22 cellular contexts compared by ENCODE assay signal in the genomic region with DNA sequence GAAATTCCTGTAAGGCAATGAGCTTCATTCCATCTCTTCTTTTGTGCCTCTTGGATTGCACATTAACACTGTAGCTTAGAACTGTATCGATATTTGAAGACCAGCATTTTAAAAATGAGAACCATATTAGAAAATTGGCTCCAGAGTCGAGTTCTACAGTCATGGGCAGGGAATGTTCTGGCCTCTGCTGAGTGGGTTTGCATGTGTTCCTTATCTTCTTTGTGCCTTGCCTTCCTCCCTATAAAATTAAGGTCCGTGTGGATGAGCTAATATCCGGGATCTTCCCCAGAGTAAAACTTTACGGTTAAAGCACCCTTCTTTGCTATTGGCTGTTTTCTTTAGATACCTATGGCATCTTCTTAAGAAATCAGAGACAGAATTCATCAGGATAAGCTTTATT.
DNase-seq lines count a peak whose midpoint lies in the region; FAIRE-seq and TF ChIP-seq lines count a peak whose summit lies in the region.
"Had no signal": no experiment of that assay in that cellular context is flagged by ENCODE, and none has a peak within 500 bp of the region (broad histone marks: within the 10 kb centered on the region; RNA-seq: fewer than 3 reads in every experiment).

No MANE protein-coding gene starts in this region.

- TF ChIP-seq CTCF in D721Med (IDR thresholded peaks at IDR 0.05; ENCODE audit: insufficient read depth, missing control alignments) (no peak), HFF-Myc (IDR thresholded peaks at IDR 0.05; ENCODE audit: low read depth, low read length, missing control alignments) (no peak)

- FAIRE-seq in D721Med (lab: Jason Lieb, UNC), result peak; percentile 64
- FAIRE-seq: GM12892 had no signal

- H3K4me3 ChIP-seq in HFF-Myc (replicated peaks; ENCODE audit: low read depth, low read length), result no peak overlapping the region
- no peak overlapping the region for H3K4me3 ChIP-seq in skeletal muscle cell (ENCODE audit: low read depth, low read length)
- H3K4me3 ChIP-seq: ascending aorta, gastrocnemius medialis, HAP-1, SJSA1, testis had no signal

- no peak for DNase-seq in D721Med (ENCODE audit: insufficient read length, low spot score)
- peak; percentile 37 for DNase-seq in HFF-Myc (ENCODE audit: extremely low read depth, low read depth)
- DNase-seq in fibroblast of gingiva (ENCODE audit: low read depth), result peak; percentile 82
- peak; percentile 32 for DNase-seq in skeletal muscle cell (ENCODE audit: low read depth)
- DNase-seq in Ammon's horn (ENCODE audit: low spot score), result no peak
- no peak for DNase-seq in activated T-cell treated with anti-CD3 and anti-CD28 coated beads, Interleukin-2, amount 50 U/mL, for 1 hour
- no peak for DNase-seq in NCI-H510A treated with DMSO at 0.1 percent for 48 hours (lab: John Stamatoyannopoulos, UW)
- DNase-seq: activated CD4-positive, alpha-beta memory T cell treated with anti-CD3 and anti-CD28 coated beads for 36 hours; activated naive CD4-positive, alpha-beta T cell treated with anti-CD3 and anti-CD28 coated beads, Interleukin-2, amount 10 ng/mL, durations not matched to agents 7 days and 5 days; Caco-2; effector memory CD8-positive, alpha-beta T cell; gastrocnemius medialis; GDM1; left cardiac atrium; NCI-H1436; NCI-H774; PC-3; testis had no signal

Comparison
In these comparisons a context has a peak if more than half of its experiments do, and no peak if none do; other contexts are left out.
1. DNase-seq: peak in HFF-Myc (single experiment), fibroblast of gingiva (single experiment) and skeletal muscle cell (single experiment); none in D721Med (single experiment), Ammon's horn (single experiment), activated T-cell treated with anti-CD3 and anti-CD28 coated beads, Interleukin-2, amount 50 U/mL, for 1 hour (single experiment) and NCI-H510A treated with DMSO at 0.1 percent for 48 hours (single experiment).